In genomic region chr4:8103991-8104390, GRCh38 we compare ENCODE assay signal across 16 cellular contexts. TPM values are rescaled to one million over a fixed set of nuclear protein-coding genes. Genes with fewer than 3 reads are reported as not detected.
DNase-seq lines count a peak whose midpoint lies in the region; ATAC-seq, FAIRE-seq and TF ChIP-seq lines count a peak whose summit lies in the region.
"Had no signal": no experiment of that assay in that cellular context is flagged by ENCODE, and none has a peak within 500 bp of the region (broad histone marks: within the 10 kb centered on the region; RNA-seq: fewer than 3 reads in every experiment).

No MANE protein-coding gene starts in this region.

- 65% methylated on average over 14 of the region's 14 CpGs; no CpG with 5 or more reads in 1 of the 2 experiments for WGBS in H1 (ENCODE audit: extremely low coverage in 1 of 2, insufficient coverage in 1 of 2, insufficient read length in 1 of 2, insufficient replicate concordance in 2 of 2, low coverage in 1 of 2, low lambda C conversion rate in 2 of 2, missing lambda C conversion rate in 1 of 2), 2 experiments
- no CpG with 5 or more reads among the region's 14 CpGs for WGBS in neuronal stem cell (ENCODE audit: extremely low coverage in 2 of 2, insufficient read length in 2 of 2, insufficient replicate concordance in 1 of 2), 2 donors

- H3K4me3 Mint-ChIP-seq in GM23338 = no peak overlapping the region
- H3K4me3 Mint-ChIP-seq: CD8-positive, alpha-beta memory T cell had no signal

- no peaks in the 10 kb centered on the region for H3K79me1 ChIP-seq in H1 (ENCODE audit: low read depth, low read length)
- no peaks in the 10 kb centered on the region for H3K79me1 ChIP-seq in neuronal stem cell (ENCODE audit: low read depth, low read length)

- H3K4ac ChIP-seq in H1 (replicated peaks; ENCODE audit: insufficient read length, low read depth, low read length) = peak overlapping the region; percentile 40
- H3K4ac ChIP-seq in neuronal stem cell (ENCODE audit: low read length) = no peak overlapping the region

- no peak for TF ChIP-seq POLR2A in H1 (IDR thresholded peaks at IDR 0.05; ENCODE audit: control extremely low read depth in 1 of 2, low read depth in 2 of 2, low read length in 2 of 2)
- TF ChIP-seq POLR2A in breast epithelium (IDR thresholded peaks at IDR 0.05) = no peak

- no peak overlapping the region for H3K27ac Mint-ChIP-seq in GM23338
- H3K27ac Mint-ChIP-seq in activated naive CD4-positive, alpha-beta T cell treated with anti-CD3 and anti-CD28 coated beads, Interleukin-2, amount 50 U/mL, for 72 hours = no peak overlapping the region
- H3K27ac Mint-ChIP-seq: CD8-positive, alpha-beta memory T cell had no signal

- DNase-seq in GM23338 (ENCODE audit: low spot score) (peak; percentile 51), H1 (ENCODE audit: low read depth in 1 of 2, low spot score in 2 of 2) (no peak), neuronal stem cell (ENCODE audit: low spot score) (no peak), breast epithelium (ENCODE audit: low spot score in 2 of 2) (no peak), NCI-H1105 treated with DMSO at 0.1 percent for 48 hours (lab: John Stamatoyannopoulos, UW) (no peak)
- DNase-seq in activated naive CD4-positive, alpha-beta T cell treated with anti-CD3 and anti-CD28 coated beads, Interleukin-2, amount 50 U/mL, for 72 hours (ENCODE audit: low spot score in 2 of 2) = no peak
- DNase-seq: BE2C; Caco-2; CD8-positive, alpha-beta memory T cell; DND-41; GDM1 had no signal

- H2AFZ ChIP-seq in GM23338 = no peak overlapping the region
- H2AFZ ChIP-seq in H1 (ENCODE audit: low read length) = no peak overlapping the region
- no peak overlapping the region for H2AFZ ChIP-seq in neuronal stem cell (ENCODE audit: low read length)

- no peak for TF ChIP-seq EP300 in H1 (IDR thresholded peaks at IDR 0.05; ENCODE audit: borderline replicate concordance in 1 of 2, low read depth in 2 of 2, low read length in 2 of 2)

- H3K23me2 ChIP-seq in H1 (ENCODE audit: low read depth, low read length) = no peaks in the 10 kb centered on the region

- POLR2A ChIA-PET in H1 (lab: Charles Lee; ENCODE audit: partially characterized antibody) = interaction anchor here (1.4 kb wide), 1 partner anchor 11 kb away, joined by 3 read pairs; no protein-coding TSS in a partner anchor

- no peaks in the 10 kb centered on the region for H3K9me2 ChIP-seq in GM23338 (ENCODE audit: insufficient read depth)

- peak overlapping the region; percentile 48 for H3K4me2 ChIP-seq in GM23338
- H3K4me2 ChIP-seq in H1 (ENCODE audit: insufficient read depth in 1 of 2, low read depth in 2 of 2, low read length in 2 of 2) = no peak overlapping the region
- H3K4me2 ChIP-seq in neuronal stem cell (ENCODE audit: insufficient read depth, low read length, poor library complexity, severe bottlenecking) = no peak overlapping the region
- H3K4me2 ChIP-seq: A549 had no signal

- FAIRE-seq in H1 (lab: Jason Lieb, UNC) = no peak
- FAIRE-seq: A549, GM12892, HTR-8/SVneo had no signal

- no peak overlapping the region for H3K9ac ChIP-seq in H1 (replicated peaks in 1 of 4; ENCODE audit: extremely low read depth in 1 of 4, low read depth in 3 of 4, low read length in 3 of 4)
- no peak overlapping the region for H3K9ac ChIP-seq in neuronal stem cell (ENCODE audit: low read depth, low read length, poor library complexity)

- H4K5ac ChIP-seq in H1 (ENCODE audit: insufficient read length, low read depth, low read length) = no peak overlapping the region

- H3K4me1 Mint-ChIP-seq in GM23338 = peaks cover 28% of the 10 kb centered on the region
- H3K4me1 Mint-ChIP-seq: CD8-positive, alpha-beta memory T cell had no signal

- H4K91ac ChIP-seq in H1 (replicated peaks; ENCODE audit: insufficient read length, low read length) = no peak overlapping the region
- H4K91ac ChIP-seq in neuronal stem cell (ENCODE audit: low read depth, low read length, poor library complexity) = no peak overlapping the region

- H3K9me3 ChIP-seq in H1 (ENCODE audit: insufficient read depth in 2 of 2, low read depth in 1 of 2, low read length in 1 of 2) (0 out of 4 replicates have a peak, but pooled peaks cover 0 to 4% of the 10 kb centered on the region in 2 experiments), neuronal stem cell (replicated peaks in 1 of 2; ENCODE audit: control insufficient read depth in 2 of 2, insufficient read depth in 1 of 2, low read depth in 1 of 2, low read length in 2 of 2) (peaks cover 0 to 3% of the 10 kb centered on the region in 2 donors), breast epithelium (peaks cover 0 to 7% of the 10 kb centered on the region in 2 donors)
- H3K9me3 ChIP-seq: A549, BE2C, Caco-2 had no signal

- CTCF ChIA-PET in H1 (lab: Charles Lee; ENCODE audit: partially characterized antibody) = interaction anchor here (0.9 to 2.2 kb wide), 2 partner anchors 19 to 52 kb away, joined by 3 to 9 read pairs; no protein-coding TSS in a partner anchor

- H3K14ac ChIP-seq in H1 (ENCODE audit: insufficient read length) (no peak overlapping the region), neuronal stem cell (ENCODE audit: low read length) (no peak overlapping the region)

- H3K36me3 ChIP-seq in GM23338 (ENCODE audit: insufficient read depth) (no peaks in the 10 kb centered on the region), H1 (ENCODE audit: control insufficient read depth in 2 of 4, insufficient read depth in 4 of 4, low read length in 3 of 4) (no peaks in the 10 kb centered on the region), neuronal stem cell (replicated peaks in 1 of 2; ENCODE audit: control insufficient read depth in 2 of 2, insufficient read depth in 2 of 2, low read length in 2 of 2) (no peaks in the 10 kb centered on the region), breast epithelium (no peaks in the 10 kb centered on the region)
- H3K36me3 ChIP-seq: BE2C had no signal

- H3F3A ChIP-seq in GM23338 (replicated peaks; ENCODE audit: low read depth) = no peaks in the 10 kb centered on the region

- H3K9me3 Mint-ChIP-seq in GM23338 = peaks cover 2% of the 10 kb centered on the region; the same call in 1 of the 3 replicates
- no peaks in the 10 kb centered on the region for H3K9me3 Mint-ChIP-seq in activated naive CD4-positive, alpha-beta T cell treated with anti-CD3 and anti-CD28 coated beads, Interleukin-2, amount 50 U/mL, for 72 hours
- H3K9me3 Mint-ChIP-seq: CD8-positive, alpha-beta memory T cell had no signal

- peak; percentile 73 for ATAC-seq in GM23338
- ATAC-seq in activated naive CD4-positive, alpha-beta T cell treated with anti-CD3 and anti-CD28 coated beads, Interleukin-2, amount 50 U/mL, for 72 hours = no peak
- ATAC-seq: HCT116 had no signal

- H2BK5ac ChIP-seq in H1 (ENCODE audit: low read depth, low read length) (0 out of 2 replicates have a peak overlapping the region, but pooled peaks have one; percentile 49), neuronal stem cell (ENCODE audit: low read length) (no peak overlapping the region)

- no peak for TF ChIP-seq CTCF in GM23338 (conservative IDR thresholded peaks at IDR 0.05; ENCODE audit: low read depth in 2 of 2)
- no peak for TF ChIP-seq CTCF in H1 (IDR thresholded peaks at IDR 0.05; ENCODE audit: control extremely low read depth in 1 of 3, insufficient read depth in 1 of 3, low read depth in 1 of 3, low read length in 3 of 3)
- no peak for TF ChIP-seq CTCF in breast epithelium (IDR thresholded peaks at IDR 0.05)

- H3K18ac ChIP-seq in H1 (ENCODE audit: extremely low read depth, low read length) (peak overlapping the region; percentile 2; the same call in 1 of the 2 replicates), neuronal stem cell (ENCODE audit: low read length) (peak overlapping the region; percentile 2)

- no peaks in the 10 kb centered on the region for H3K79me2 ChIP-seq in GM23338 (replicated peaks; ENCODE audit: insufficient read depth)
- H3K79me2 ChIP-seq in H1 (ENCODE audit: control insufficient read depth in 1 of 2, insufficient read depth in 2 of 2, low read length in 2 of 2) = no peaks in the 10 kb centered on the region

- H3K36me3 Mint-ChIP-seq in GM23338 (ENCODE audit: low read depth) = no peaks in the 10 kb centered on the region; the same call in 2 of the 3 replicates
- no peaks in the 10 kb centered on the region for H3K36me3 Mint-ChIP-seq in activated naive CD4-positive, alpha-beta T cell treated with anti-CD3 and anti-CD28 coated beads, Interleukin-2, amount 50 U/mL, for 72 hours

- H4K8ac ChIP-seq in H1 (ENCODE audit: extremely low read depth, insufficient read depth, low read length) (no peak overlapping the region; the same call in 1 of the 2 replicates), neuronal stem cell (ENCODE audit: low read depth, low read length) (no peak overlapping the region)

- H3K27me3 ChIP-seq in GM23338 (ENCODE audit: insufficient read depth) (no peaks in the 10 kb centered on the region), H1 (replicated peaks in 1 of 4; ENCODE audit: control insufficient read depth in 3 of 4, extremely low read depth in 1 of 4, insufficient read depth in 3 of 4, low read length in 3 of 4) (no peaks in the 10 kb centered on the region), neuronal stem cell (ENCODE audit: control insufficient read depth in 3 of 3, insufficient read depth in 3 of 3, low read depth in 1 of 3, low read length in 3 of 3) (peaks cover 0 to 30% (median 0%) of the 10 kb centered on the region in 3 experiments), breast epithelium (no peaks in the 10 kb centered on the region)
- H3K27me3 ChIP-seq: BE2C had no signal

- H2BK20ac ChIP-seq in H1 (ENCODE audit: low read length) = 0 out of 2 replicates have a peak overlapping the region, but pooled peaks have one; percentile 48

- peaks cover 16% of the 10 kb centered on the region for H3K27me3 Mint-ChIP-seq in GM23338 (ENCODE audit: insufficient read depth, low read depth, poor library complexity)
- H3K27me3 Mint-ChIP-seq: CD8-positive, alpha-beta memory T cell had no signal

- no peak overlapping the region for H2BK12ac ChIP-seq in H1 (ENCODE audit: low read depth, low read length)
- H2BK12ac ChIP-seq in neuronal stem cell (ENCODE audit: low read length) = no peak overlapping the region

- no peak overlapping the region for H2BK120ac ChIP-seq in H1 (replicated peaks; ENCODE audit: low read depth, low read length)
- no peak overlapping the region for H2BK120ac ChIP-seq in neuronal stem cell (ENCODE audit: low read depth, low read length)

- H4K20me1 ChIP-seq in GM23338 (replicated peaks; ENCODE audit: insufficient read depth) (no peaks in the 10 kb centered on the region), H1 (replicated peaks in 1 of 2; ENCODE audit: control insufficient read depth in 1 of 2, insufficient read depth in 2 of 2, low read length in 2 of 2) (no peaks in the 10 kb centered on the region)

- H2BK15ac ChIP-seq in H1 (ENCODE audit: low read length) (no peak overlapping the region), neuronal stem cell (ENCODE audit: low read length) (no peak overlapping the region)

- no peak for TF ChIP-seq RAD21 in H1 (IDR thresholded peaks at IDR 0.05 in 1 of 2, conservative IDR thresholded peaks at IDR 0.05 in 1 of 2; ENCODE audit: low read depth in 2 of 2, low read length in 2 of 2)

- no peak overlapping the region for H3K56ac ChIP-seq in H1 (replicated peaks; ENCODE audit: insufficient read length, low read depth, low read length)

- H3K4me3 ChIP-seq in GM23338 = no peak overlapping the region
- no peak overlapping the region for H3K4me3 ChIP-seq in H1 (ENCODE audit: extremely low read depth in 1 of 4, insufficient read depth in 2 of 4, low read depth in 3 of 4, low read length in 4 of 4)
- H3K4me3 ChIP-seq in neuronal stem cell (ENCODE audit: low read length in 2 of 2) = no peak overlapping the region
- H3K4me3 ChIP-seq in breast epithelium = no peak overlapping the region
- H3K4me3 ChIP-seq: A549 had no signal

- intact Hi-C loops in breast epithelium (cut with DNase I; ENCODE audit: low total_unique reads) = no loop called here

- H3K27ac ChIP-seq in GM23338 (ENCODE audit: low read depth) = no peak overlapping the region
- no peak overlapping the region for H3K27ac ChIP-seq in H1 (ENCODE audit: low read depth, low read length)
- H3K27ac ChIP-seq in neuronal stem cell (replicated peaks; ENCODE audit: low read length) = no peak overlapping the region
- no peak overlapping the region for H3K27ac ChIP-seq in breast epithelium
- H3K27ac ChIP-seq: A549 had no signal

- H3K4me1 ChIP-seq in GM23338 (ENCODE audit: insufficient read depth) (peaks cover 13% of the 10 kb centered on the region; the same call in 1 of the 2 replicates), H1 (replicated peaks in 1 of 4; ENCODE audit: control insufficient read depth in 3 of 4, insufficient read depth in 4 of 4, low read length in 3 of 4) (peaks cover 4 to 24% (median 16%) of the 10 kb centered on the region in 4 experiments), neuronal stem cell (ENCODE audit: control insufficient read depth in 2 of 2, insufficient read depth in 1 of 2, low read depth in 1 of 2, low read length in 2 of 2) (peaks cover 3 to 9% of the 10 kb centered on the region in 2 donors), breast epithelium (no peaks in the 10 kb centered on the region)
- H3K4me1 ChIP-seq: BE2C, Caco-2 had no signal

- H2AK5ac ChIP-seq in H1 (ENCODE audit: low read depth, low read length) (0 out of 2 replicates have a peak overlapping the region, but pooled peaks have one; percentile 45), neuronal stem cell (ENCODE audit: low read depth, low read length) (no peak overlapping the region)

- no peak overlapping the region for H3K23ac ChIP-seq in H1 (ENCODE audit: insufficient read length)
- H3K23ac ChIP-seq in neuronal stem cell (ENCODE audit: low read depth, low read length, poor library complexity) = no peak overlapping the region

RNA-seq across cellular contexts. Expression of gene ABLIM2, which starts 54.6 kb away (rescaled TPM):
- total RNA-seq in GM23338 (2014; rRNA removed; shearing (Covaris generic)) = 1.0 and 4.3 TPM in 2 replicates
- polyA plus RNA-seq in GM23338 (2016; fragmentation: Nextera tagmentation; extraction: Ambion mirVana) (0.78 and 1.5 TPM in 2 replicates), H1 (2011; rRNA removed) (3.0 TPM in 2 replicates)
- total RNA-seq in H1 (2021; fragmentation: NEBNext Ultra II Directional; extraction: Animal tissue kit (Norgen Biotek cat#: 25700)) = 2.8 and 3.0 TPM in 2 replicates
- 3.6 TPM for polyA plus RNA-seq in H1 (2011; cell fraction: cytosol; rRNA removed)
- 5.9 TPM for polyA plus RNA-seq in H1 (2011; cell fraction: nucleus; rRNA removed)
- polyA plus RNA-seq in H1 (2012, experiment 1 of 2) = 2.9 to 4.0 TPM (median 3.3 TPM) in 4 replicates
- 2.2 TPM for polyA plus RNA-seq in H1 (2012, experiment 2 of 2)
- polyA plus RNA-seq in H1 (2013, experiment 1 of 2) = 0.95 TPM
- polyA plus RNA-seq in H1 (2013, experiment 2 of 2) = 1.2 TPM
- 2.7 and 4.9 TPM in 2 replicates for polyA minus RNA-seq in H1 (2011; rRNA and poly(A)+ RNA removed)
- polyA minus RNA-seq in H1 (2011; cell fraction: cytosol; rRNA and poly(A)+ RNA removed) = 1.2 TPM
- 9.1 TPM for polyA minus RNA-seq in H1 (2011; cell fraction: nucleus; rRNA and poly(A)+ RNA removed)
- polyA plus RNA-seq in neuronal stem cell (2013, experiment 1 of 2) = 0.78 TPM
- 0.93 TPM for polyA plus RNA-seq in neuronal stem cell (2013, experiment 2 of 2)
- total RNA-seq in activated naive CD4-positive, alpha-beta T cell treated with anti-CD3 and anti-CD28 coated beads, Interleukin-2, amount 50 U/mL, for 72 hours = under 1 TPM; 0.27 to 0.41 TPM
- total RNA-seq in breast epithelium = 10 to 100 TPM in 1 of 3 donors, 1 to 10 TPM in 2; 4.8 to 11.5 (median 8.2) TPM
- polyA plus RNA-seq: AG04450 had no signal
